19 cellular contexts compared by ENCODE assay signal in the genomic region with DNA sequence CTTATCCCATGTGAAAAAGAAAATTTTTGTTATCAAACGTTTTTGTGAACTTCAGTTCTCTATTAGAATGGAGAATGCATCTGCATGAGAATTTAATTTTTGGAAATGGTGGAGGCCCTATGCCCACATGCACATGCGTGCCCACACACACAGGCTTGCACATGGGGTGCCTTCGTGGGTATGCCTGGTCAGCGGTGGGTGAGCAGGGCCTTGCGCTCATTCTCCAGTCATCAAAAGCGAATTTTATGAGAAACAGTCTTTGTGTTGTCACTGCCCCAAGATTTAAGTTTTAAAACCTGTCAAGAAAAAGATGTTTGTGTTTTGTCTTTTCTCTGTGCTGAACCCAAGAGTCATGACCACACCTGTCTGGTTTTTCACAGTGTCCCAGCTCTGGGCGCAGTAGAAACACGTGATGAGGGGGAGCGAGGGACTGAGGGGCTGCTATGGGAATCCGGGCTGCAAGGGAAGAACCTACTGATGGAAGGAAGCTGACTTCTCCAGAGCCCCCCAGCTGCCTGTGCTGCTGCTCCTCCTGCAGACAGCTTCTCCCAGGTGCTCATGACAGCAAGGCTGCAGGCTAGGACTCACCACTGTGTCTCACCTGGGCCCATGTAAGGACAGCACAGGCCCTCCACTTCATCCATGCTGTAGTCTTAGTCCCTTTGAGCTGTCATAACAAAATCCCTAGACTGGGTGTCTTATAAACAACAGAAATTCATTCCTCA.
A peak's percentile ranks its signal among the peaks of the same experiment; 100 is the strongest.
DNase-seq lines count a peak whose midpoint lies in the region; ATAC-seq and TF ChIP-seq lines count a peak whose summit lies in the region.
"Had no signal": no experiment of that assay in that cellular context is flagged by ENCODE, and none has a peak within 500 bp of the region (broad histone marks: within the 10 kb centered on the region; RNA-seq: fewer than 3 reads in every experiment).

No MANE protein-coding gene starts in this region.

- TF ChIP-seq CTCF in coronary artery (IDR thresholded peaks at IDR 0.05) (no peak), sigmoid colon (IDR thresholded peaks at IDR 0.05) (no peak), HFFc6 (IDR thresholded peaks at IDR 0.05) (no peak)

- no peak for TF ChIP-seq EP300 in sigmoid colon (IDR thresholded peaks at IDR 0.05)

- peaks cover 5% of the 10 kb centered on the region for H3K36me3 Mint-ChIP-seq in HFFc6 (ENCODE audit: low read depth)
- H3K36me3 Mint-ChIP-seq: CD4-positive, alpha-beta memory T cell had no signal

- H3K27ac ChIP-seq in coronary artery: no peak overlapping the region
- no peak overlapping the region for H3K27ac ChIP-seq in sigmoid colon
- H3K27ac ChIP-seq: Peyer's patch, SJCRH30 had no signal

- H3K27me3 ChIP-seq in H7 (ENCODE audit: control insufficient read depth, insufficient read depth, low read length) (no peaks in the 10 kb centered on the region), sigmoid colon (peaks cover 0 to 7% (median 0%) of the 10 kb centered on the region in 3 donors)
- H3K27me3 ChIP-seq: Peyer's patch had no signal

- H3K9me3 Mint-ChIP-seq in HFFc6: peaks cover 42% of the 10 kb centered on the region
- H3K9me3 Mint-ChIP-seq: CD4-positive, alpha-beta memory T cell had no signal

- H3K4me1 ChIP-seq in sigmoid colon: no peaks in the 10 kb centered on the region
- H3K4me1 ChIP-seq: Caco-2, Peyer's patch, SJCRH30 had no signal

- intact Hi-C loops in sigmoid colon (cut with DNase I): loop anchor here (5.0 kb wide), 1 partner anchor 72 kb away; no protein-coding TSS in a partner anchor

- 73 to 81% methylated on average over 10 of the region's 10 CpGs for WGBS in sigmoid colon, 2 donors

- no peak overlapping the region for H3K27ac Mint-ChIP-seq in HFFc6
- H3K27ac Mint-ChIP-seq: CD4-positive, alpha-beta memory T cell had no signal

- H3K4me3 ChIP-seq in H7 (ENCODE audit: insufficient read depth, low read depth, low read length) (no peak overlapping the region), coronary artery (no peak overlapping the region), sigmoid colon (no peak overlapping the region)
- H3K4me3 ChIP-seq: Peyer's patch, SJCRH30 had no signal

- no peaks in the 10 kb centered on the region for H3K9me3 ChIP-seq in sigmoid colon
- H3K9me3 ChIP-seq: Caco-2, Peyer's patch, SJCRH30 had no signal

- H3K4me3 Mint-ChIP-seq in HFFc6: no peak overlapping the region
- H3K4me3 Mint-ChIP-seq: CD4-positive, alpha-beta memory T cell had no signal

- H3K36me3 ChIP-seq in H7 (replicated peaks; ENCODE audit: control insufficient read depth, insufficient read depth, low read length) (no peaks in the 10 kb centered on the region), sigmoid colon (no peaks in the 10 kb centered on the region)
- H3K36me3 ChIP-seq: Peyer's patch, SJCRH30 had no signal

- no peak for ATAC-seq in HG02840 (IDR thresholded peaks at IDR 0.05; ENCODE audit: low FRiP score, unreplicated experiment)

- no peaks in the 10 kb centered on the region; the same call in 1 of the 2 replicates for H3K27me3 Mint-ChIP-seq in HFFc6 (ENCODE audit: insufficient read depth)

- DNase-seq in D341Med (ENCODE audit: low spot score) (peak; percentile 10), H7 (peak; percentile 11), coronary artery (ENCODE audit: low spot score) (peak; percentile 35), sigmoid colon (peak; percentile 15), 8988T (no peak), HFFc6 (no peak)
- DNase-seq: CD4-positive, alpha-beta memory T cell; DND-41; Karpas-422; NCI-H1105 treated with DMSO at 0.1 percent for 48 hours; NCI-H1694; NCI-H2081; NCI-H2171; NCI-H524 treated with DMSO at 0.1 percent for 48 hours; NCI-H82; SJCRH30 had no signal

- TF ChIP-seq POLR2A in sigmoid colon (IDR thresholded peaks at IDR 0.05): no peak

- H3K4me1 Mint-ChIP-seq in HFFc6 (ENCODE audit: low read depth): no peaks in the 10 kb centered on the region
- H3K4me1 Mint-ChIP-seq: CD4-positive, alpha-beta memory T cell had no signal

Comparison
In these comparisons a context has a peak if more than half of its experiments do, and no peak if none do; other contexts are left out.
1. DNase-seq: peak in D341Med (single experiment), H7 (single experiment), coronary artery (single experiment) and sigmoid colon (single experiment); none in 8988T (single experiment) and HFFc6 (single experiment).